ENCODE assay signal across 13 cellular contexts in the genomic region with DNA sequence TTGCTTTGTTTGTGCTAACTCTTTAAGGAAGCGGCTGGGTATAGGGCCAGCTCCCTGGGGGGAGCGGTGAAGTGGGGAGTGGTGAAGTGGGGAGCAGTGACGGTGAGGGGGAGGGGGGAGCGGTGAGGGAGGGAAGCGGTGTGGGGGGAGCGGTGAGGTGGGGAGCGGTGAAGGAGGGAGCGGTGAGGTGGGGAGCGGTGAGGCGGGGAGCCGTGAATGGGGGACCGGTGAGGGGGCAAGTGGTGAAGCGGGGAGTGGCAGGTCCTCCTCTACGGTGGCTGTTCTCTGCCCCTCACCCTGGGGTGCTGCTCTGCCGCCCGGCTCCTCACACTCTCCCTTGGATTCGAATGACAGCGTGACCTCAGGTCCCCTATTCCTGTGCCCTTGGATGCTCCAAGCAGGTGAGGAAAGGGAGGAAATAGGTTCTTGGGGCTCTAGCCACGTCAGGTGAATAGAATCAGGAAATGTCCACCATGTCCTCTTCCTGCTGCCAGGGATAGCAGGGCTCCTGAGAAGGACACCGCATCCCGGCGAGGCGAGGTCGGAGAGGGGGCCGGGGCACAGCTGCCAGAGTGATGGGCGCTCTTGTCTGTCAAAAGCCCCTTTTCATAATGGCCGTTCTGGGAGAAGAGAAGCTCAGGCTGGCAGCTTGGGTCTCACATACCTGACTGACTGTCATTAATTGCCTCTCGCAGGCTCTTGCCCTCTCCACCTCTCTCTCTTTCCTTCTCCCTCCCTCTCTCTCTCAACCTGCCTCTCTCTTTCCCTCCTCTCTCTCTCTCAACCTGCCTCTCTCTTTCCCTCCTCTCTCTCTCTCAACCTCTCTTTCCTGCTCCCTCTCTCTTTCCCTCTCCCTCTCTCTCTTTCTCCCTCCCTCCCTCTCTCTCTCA.
DNase-seq lines count a peak whose midpoint lies in the region; ATAC-seq and TF ChIP-seq lines count a peak whose summit lies in the region.
"Had no signal": no experiment of that assay in that cellular context is flagged by ENCODE, and none has a peak within 500 bp of the region (broad histone marks: within the 10 kb centered on the region; RNA-seq: fewer than 3 reads in every experiment).

No MANE protein-coding gene starts in this region.

- H3K27me3 ChIP-seq in mesenchymal stem cell (ENCODE audit: control insufficient read depth in 1 of 2, insufficient read depth in 1 of 2, low read length in 2 of 2) (peaks cover 41 to 69% of the 10 kb centered on the region in 2 experiments), upper lobe of right lung (peaks cover 5% of the 10 kb centered on the region)

- no peaks in the 10 kb centered on the region for H3K4me1 Mint-ChIP-seq in activated T-helper 17 cell treated with anti-CD3 and anti-CD28 coated beads, Interleukin-2, amount 50 U/mL, for 72 hours

- H3K79me1 ChIP-seq in mesenchymal stem cell (replicated peaks; ENCODE audit: low read length, poor library complexity, severe bottlenecking): no peaks in the 10 kb centered on the region

- no peak overlapping the region for H3K18ac ChIP-seq in mesenchymal stem cell (ENCODE audit: low read depth in 1 of 2, low read length in 2 of 2)

- no peak overlapping the region for H3K4me2 ChIP-seq in mesenchymal stem cell (ENCODE audit: low read length, poor library complexity, severe bottlenecking)

- ATAC-seq in Right ventricle myocardium inferior (no peak), upper lobe of right lung (peak; percentile 19), HG03469 (IDR thresholded peaks at IDR 0.05; ENCODE audit: unreplicated experiment) (no peak), HG03196 (IDR thresholded peaks at IDR 0.05; ENCODE audit: unreplicated experiment) (no peak), GM21717 (IDR thresholded peaks at IDR 0.05; ENCODE audit: unreplicated experiment) (no peak)
- no peak for ATAC-seq in activated T-helper 17 cell treated with anti-CD3 and anti-CD28 coated beads, Interleukin-2, amount 50 U/mL, for 72 hours (replicated peaks)

- no peak overlapping the region for H2BK5ac ChIP-seq in mesenchymal stem cell (ENCODE audit: low read depth, low read length, poor library complexity, severe bottlenecking)

- peak; percentile 67 for DNase-seq in cardiac septum (ENCODE audit: low spot score)
- no peak for DNase-seq in Right ventricle myocardium inferior (ENCODE audit: missing footprints)
- no peak for DNase-seq in mesenchymal stem cell
- peak; percentile 48 for DNase-seq in upper lobe of right lung
- DNase-seq: activated CD4-positive, alpha-beta T cell treated with anti-CD3 and anti-CD28 coated beads, Interleukin-2, amount 10 ng/mL, durations not matched to agents 24 days and 14 days; activated naive CD4-positive, alpha-beta T cell treated with anti-CD3 and anti-CD28 coated beads for 36 hours; midbrain; right cardiac atrium had no signal

- no peak overlapping the region for H3K4ac ChIP-seq in mesenchymal stem cell (ENCODE audit: low read depth in 1 of 2, low read length in 2 of 2)

- WGBS in mesenchymal stem cell: 9% methylated on average over 18 of the region's 28 CpGs

- TF ChIP-seq CTCF in upper lobe of right lung (IDR thresholded peaks at IDR 0.05): no peak

- no peak overlapping the region for H2BK12ac ChIP-seq in mesenchymal stem cell (ENCODE audit: low read length in 2 of 2)

- H2BK15ac ChIP-seq in mesenchymal stem cell (ENCODE audit: low read depth, poor library complexity, severe bottlenecking): no peak overlapping the region

- H3K4me3 ChIP-seq in mesenchymal stem cell (ENCODE audit: insufficient read depth in 1 of 2, low read depth in 1 of 2, low read length in 2 of 2) (no peak overlapping the region), upper lobe of right lung (no peak overlapping the region)

- H3K36me3 Mint-ChIP-seq in activated T-helper 17 cell treated with anti-CD3 and anti-CD28 coated beads, Interleukin-2, amount 50 U/mL, for 72 hours (ENCODE audit: low read depth): no peaks in the 10 kb centered on the region

- no peak overlapping the region for H3K14ac ChIP-seq in mesenchymal stem cell (ENCODE audit: low read length in 2 of 2)

- H3K27me3 Mint-ChIP-seq in activated T-helper 17 cell treated with anti-CD3 and anti-CD28 coated beads, Interleukin-2, amount 50 U/mL, for 72 hours: peaks cover 32% of the 10 kb centered on the region

- H3K27ac ChIP-seq in mesenchymal stem cell (ENCODE audit: low read length, poor library complexity, severe bottlenecking) (no peak overlapping the region), upper lobe of right lung (no peak overlapping the region)

- H3K4me1 ChIP-seq in mesenchymal stem cell (ENCODE audit: control insufficient read depth, insufficient read depth, low read depth, low read length) (peaks cover 2% of the 10 kb centered on the region), upper lobe of right lung (no peaks in the 10 kb centered on the region)

- no peak overlapping the region for H2AFZ ChIP-seq in mesenchymal stem cell (ENCODE audit: low read depth, low read length)

- intact Hi-C loops in cardiac septum (cut with DNase I): no loop called here
- intact Hi-C loops in Right ventricle myocardium inferior (cut with DNase I): no loop called here
- intact Hi-C loops in upper lobe of right lung (cut with DNase I): no loop called here

- no peaks in the 10 kb centered on the region for H3K9me3 Mint-ChIP-seq in activated T-helper 17 cell treated with anti-CD3 and anti-CD28 coated beads, Interleukin-2, amount 50 U/mL, for 72 hours
- H3K9me3 Mint-ChIP-seq: activated CD4-positive, alpha-beta T cell treated with anti-CD3 and anti-CD28 coated beads, Interleukin-2, amount 10 ng/mL, durations not matched to agents 24 days and 14 days; activated naive CD4-positive, alpha-beta T cell treated with anti-CD3 and anti-CD28 coated beads for 36 hours; central memory CD8-positive, alpha-beta T cell had no signal

- no peaks in the 10 kb centered on the region for H3K9me3 ChIP-seq in mesenchymal stem cell (ENCODE audit: control insufficient read depth, low read length)
- H3K9me3 ChIP-seq in upper lobe of right lung: no peaks in the 10 kb centered on the region

- H4K91ac ChIP-seq in mesenchymal stem cell (ENCODE audit: low read length): peak overlapping the region; percentile 18

- no peak overlapping the region for H4K8ac ChIP-seq in mesenchymal stem cell (ENCODE audit: low read length)

- H2AK5ac ChIP-seq in mesenchymal stem cell (ENCODE audit: low read length, severe bottlenecking): no peak overlapping the region

- no peak overlapping the region for H3K4me3 Mint-ChIP-seq in activated T-helper 17 cell treated with anti-CD3 and anti-CD28 coated beads, Interleukin-2, amount 50 U/mL, for 72 hours
- H3K4me3 Mint-ChIP-seq: activated CD4-positive, alpha-beta T cell treated with anti-CD3 and anti-CD28 coated beads, Interleukin-2, amount 10 ng/mL, durations not matched to agents 24 days and 14 days; activated naive CD4-positive, alpha-beta T cell treated with anti-CD3 and anti-CD28 coated beads for 36 hours; central memory CD8-positive, alpha-beta T cell had no signal

- peak overlapping the region; percentile 70 for H3K27ac Mint-ChIP-seq in activated T-helper 17 cell treated with anti-CD3 and anti-CD28 coated beads, Interleukin-2, amount 50 U/mL, for 72 hours
- H3K27ac Mint-ChIP-seq: activated CD4-positive, alpha-beta T cell treated with anti-CD3 and anti-CD28 coated beads, Interleukin-2, amount 10 ng/mL, durations not matched to agents 24 days and 14 days; activated naive CD4-positive, alpha-beta T cell treated with anti-CD3 and anti-CD28 coated beads for 36 hours had no signal

- H3K36me3 ChIP-seq in mesenchymal stem cell (ENCODE audit: control insufficient read depth in 1 of 2, insufficient read depth in 2 of 2, low read depth in 1 of 2, low read length in 2 of 2): no peaks in the 10 kb centered on the region
- no peaks in the 10 kb centered on the region for H3K36me3 ChIP-seq in upper lobe of right lung

- no peak overlapping the region for H2BK120ac ChIP-seq in mesenchymal stem cell (ENCODE audit: low read depth, low read length)

- H3K23ac ChIP-seq in mesenchymal stem cell (ENCODE audit: low read length in 2 of 2): no peak overlapping the region

- no peak overlapping the region for H3K9ac ChIP-seq in mesenchymal stem cell (ENCODE audit: low read length)

Comparison
In these comparisons a context has a peak if more than half of its experiments do, and no peak if none do; other contexts are left out.
1. DNase-seq: peak in cardiac septum (single experiment) and upper lobe of right lung (single experiment); none in Right ventricle myocardium inferior (single experiment) and mesenchymal stem cell (single experiment).